16 cellular contexts compared by ENCODE assay signal in genomic region chr10:101122270-101123084, GRCh38. TPM values are rescaled to one million over a fixed set of nuclear protein-coding genes. Genes with fewer than 3 reads are reported as not detected.
A peak's percentile ranks its signal among the peaks of the same experiment; 100 is the strongest.
DNase-seq lines count a peak whose midpoint lies in the region; ATAC-seq and TF ChIP-seq lines count a peak whose summit lies in the region.
"Had no signal": no experiment of that assay in that cellular context is flagged by ENCODE, and none has a peak within 500 bp of the region (broad histone marks: within the 10 kb centered on the region; RNA-seq: fewer than 3 reads in every experiment).

No MANE protein-coding gene starts in this region.

- H3K27me3 ChIP-seq in esophagus muscularis mucosa: peaks cover 0 to 97% (median 50%) of the 10 kb centered on the region in 4 donors
- H3K27me3 ChIP-seq in parathyroid adenoma (ENCODE audit: control insufficient read depth, insufficient read depth, low read length): peaks cover 9% of the 10 kb centered on the region

- no peaks in the 10 kb centered on the region for H3K36me3 Mint-ChIP-seq in T-cell

- POLR2A ChIA-PET in T-cell (lab: Charles Lee): no interaction called here

- peaks cover 27 to 33% (median 31%) of the 10 kb centered on the region in 3 donors for H3K4me1 Mint-ChIP-seq in T-cell

- no peak overlapping the region for H3K27ac Mint-ChIP-seq in T-cell
- H3K27ac Mint-ChIP-seq: activated CD4-positive, alpha-beta T cell treated with anti-CD3 and anti-CD28 coated beads, Interleukin-2, amount 10 ng/mL, durations not matched to agents 7 days and 5 days; activated T-helper 2 cell treated with anti-CD3 and anti-CD28 coated beads, Interferon-gamma antibody, Interleukin-2, Interleukin-4, amounts not matched to agents 10 μg/mL and 5 μg/mL and 100 μg/mL, durations not matched to agents 14 hours and 24 hours and 36 hours; progenitor cell of endocrine pancreas had no signal

- no peak for ATAC-seq in T-cell (replicated peaks in 1 of 4)
- ATAC-seq in HG03460 (IDR thresholded peaks at IDR 0.05; ENCODE audit: unreplicated experiment): no peak
- ATAC-seq in left ventricle myocardium superior: no peak

- H3K27me3 Mint-ChIP-seq in T-cell: peaks cover 47 to 63% of the 10 kb centered on the region in 2 donors

- H3K4me3 Mint-ChIP-seq in T-cell: peak overlapping the region in 2 of 3 donors; percentile 34 to 88
- H3K4me3 Mint-ChIP-seq: activated CD4-positive, alpha-beta T cell treated with anti-CD3 and anti-CD28 coated beads, Interleukin-2, amount 10 ng/mL, durations not matched to agents 7 days and 5 days had no signal

- H3K4me2 ChIP-seq in parathyroid adenoma (ENCODE audit: low read length): peak overlapping the region; percentile 72

- TF ChIP-seq CTCF in GM10266 (IDR thresholded peaks at IDR 0.05; ENCODE audit: control insufficient read depth, insufficient read depth, low read depth, missing control alignments): no peak
- TF ChIP-seq CTCF in esophagus muscularis mucosa (IDR thresholded peaks at IDR 0.05): no peak
- TF ChIP-seq CTCF in parathyroid adenoma (IDR thresholded peaks at IDR 0.05): no peak

- no peaks in the 10 kb centered on the region for H3K79me2 ChIP-seq in parathyroid adenoma

- H3K4me1 ChIP-seq in esophagus muscularis mucosa: peaks cover 18 to 32% (median 28%) of the 10 kb centered on the region in 4 donors
- H3K4me1 ChIP-seq in parathyroid adenoma: peaks cover 3% of the 10 kb centered on the region

- TF ChIP-seq POLR2A in esophagus muscularis mucosa (IDR thresholded peaks at IDR 0.05; ENCODE audit: low read depth): no peak

- no peaks in the 10 kb centered on the region for H3K9me3 Mint-ChIP-seq in T-cell
- H3K9me3 Mint-ChIP-seq: activated CD4-positive, alpha-beta T cell treated with anti-CD3 and anti-CD28 coated beads, Interleukin-2, amount 10 ng/mL, durations not matched to agents 7 days and 5 days; activated T-helper 2 cell treated with anti-CD3 and anti-CD28 coated beads, Interferon-gamma antibody, Interleukin-2, Interleukin-4, amounts not matched to agents 10 μg/mL and 5 μg/mL and 100 μg/mL, durations not matched to agents 14 hours and 24 hours and 36 hours had no signal

- no peak overlapping the region for H3K27ac ChIP-seq in esophagus muscularis mucosa (replicated peaks in 1 of 4)
- H3K27ac ChIP-seq in parathyroid adenoma: no peak overlapping the region
- H3K27ac ChIP-seq: RWPE1 had no signal

- no peak for TF ChIP-seq EP300 in esophagus muscularis mucosa (IDR thresholded peaks at IDR 0.05)

- peak overlapping the region; percentile 35 to 40 (median 38) for H3K4me3 ChIP-seq in esophagus muscularis mucosa
- peak overlapping the region; percentile 34 for H3K4me3 ChIP-seq in parathyroid adenoma (ENCODE audit: low read depth, low read length)

- 20% methylated on average over 11 of the region's 16 CpGs for WGBS in esophagus muscularis mucosa

- H2AFZ ChIP-seq in parathyroid adenoma: no peak overlapping the region

- H3K9me3 ChIP-seq in esophagus muscularis mucosa (no peaks in the 10 kb centered on the region), parathyroid adenoma (ENCODE audit: control insufficient read depth, low read length) (no peaks in the 10 kb centered on the region)

- no peak overlapping the region for H3K9ac ChIP-seq in parathyroid adenoma

- CTCF ChIA-PET in T-cell (lab: Charles Lee): interaction anchor here (0.6 to 1.5 kb wide), 3 partner anchors 20 to 81 kb away, joined by 3 to 8 read pairs (median 7); no protein-coding TSS in a partner anchor

- intact Hi-C loops in esophagus muscularis mucosa (cut with DNase I) (no loop called here), left ventricle myocardium superior (cut with micrococcal nuclease) (no loop called here)

- H3K36me3 ChIP-seq in esophagus muscularis mucosa: no peaks in the 10 kb centered on the region
- no peaks in the 10 kb centered on the region for H3K36me3 ChIP-seq in parathyroid adenoma (ENCODE audit: control insufficient read depth, insufficient read depth, low read length)

- DNase-seq in GM10266 (ENCODE audit: extremely low spot score): peak; percentile 22
- no peak for DNase-seq in T-cell
- no peak for DNase-seq in esophagus muscularis mucosa (ENCODE audit: extremely low spot score)
- no peak for DNase-seq in OCI-M2 (lab: John Stamatoyannopoulos, UW; ENCODE audit: unreplicated experiment)
- DNase-seq in left ventricle myocardium superior: no peak
- DNase-seq: activated CD4-positive, alpha-beta T cell treated with anti-CD3 and anti-CD28 coated beads, Interleukin-2, amount 10 ng/mL, durations not matched to agents 7 days and 5 days; Karpas-422; mesenchymal stem cell; NCI-H1930; NCI-H748 treated with DMSO at 0.1 percent for 48 hours; T-helper 9 cell had no signal

RNA-seq across cellular contexts. Expression of gene TLX1, which starts 8.6 kb away (rescaled TPM):
- not detected for total RNA-seq in T-cell
- total RNA-seq in esophagus muscularis mucosa: not detected
- total RNA-seq in left ventricle myocardium superior: not detected
- total RNA-seq: activated CD4-positive, alpha-beta T cell treated with anti-CD3 and anti-CD28 coated beads, Interleukin-2, amount 10 ng/mL, durations not matched to agents 7 days and 5 days; activated T-helper 2 cell treated with anti-CD3 and anti-CD28 coated beads, Interferon-gamma antibody, Interleukin-2, Interleukin-4, amounts not matched to agents 10 μg/mL and 5 μg/mL and 100 μg/mL, durations not matched to agents 14 hours and 24 hours and 36 hours; progenitor cell of endocrine pancreas had no signal
